ENCODE assay signal across 7 cellular contexts in the genomic region with DNA sequence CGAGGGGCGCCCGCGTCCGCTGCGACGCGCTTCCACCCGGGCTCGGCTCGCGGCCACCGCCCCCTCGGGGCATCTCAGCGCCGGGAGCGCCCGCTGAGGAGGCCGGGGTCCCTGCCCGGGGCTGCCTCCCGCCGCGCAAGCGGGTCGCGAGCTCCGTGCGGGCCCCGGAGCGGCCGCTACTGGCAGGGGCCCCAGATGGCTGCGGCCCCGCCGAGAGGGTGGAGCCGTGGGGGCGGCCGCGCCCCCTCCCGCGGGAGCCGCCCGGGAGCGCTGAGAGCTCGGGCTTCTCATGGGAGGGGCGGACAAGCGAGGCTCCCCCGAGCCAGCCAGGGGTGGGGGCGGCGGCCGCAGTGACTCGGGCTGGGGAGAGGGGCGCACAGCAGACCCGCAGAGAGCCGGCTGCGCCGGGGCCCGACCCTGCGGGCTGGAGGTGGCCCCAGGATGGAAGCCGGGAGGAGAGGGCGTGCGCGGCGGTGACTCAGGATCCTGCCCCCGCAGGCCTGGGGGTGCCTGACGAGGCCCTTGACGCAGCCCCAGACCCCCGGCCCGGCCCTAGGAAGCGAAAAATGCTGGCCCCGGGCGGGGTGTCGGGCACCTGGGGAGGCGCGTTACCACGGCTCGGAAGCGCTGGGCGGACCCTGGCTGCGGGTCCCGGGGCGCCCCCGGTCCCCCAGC. TPM values are rescaled to one million over a fixed set of nuclear protein-coding genes. Genes with fewer than 3 reads are reported as not detected.
A peak's percentile ranks its signal among the peaks of the same experiment; 100 is the strongest.
DNase-seq lines count a peak whose midpoint lies in the region; TF ChIP-seq lines count a peak whose summit lies in the region.

No MANE protein-coding gene starts in this region.

- CTCF ChIA-PET in HEK293 (lab: Yijun Ruan, JAX) = interaction anchor here (0.7 to 2.7 kb wide), 8 partner anchors 9 to 847 kb away, joined by 3 to 14 read pairs (median 4); no protein-coding TSS in a partner anchor
- CTCF ChIA-PET in MCF 10A (lab: Yijun Ruan, JAX) = interaction anchor here (0.6 to 3.8 kb wide), 9 partner anchors 33 to 1454 kb away, joined by 3 to 36 read pairs (median 3); partner anchors contain the start of gene MARK2

- no peaks in the 10 kb centered on the region for H3K27me3 Mint-ChIP-seq in MCF 10A (ENCODE audit: insufficient read depth, unreplicated experiment)

- H3K4me3 ChIP-seq in GM12875 (ENCODE audit: low read depth, low read length) (peak overlapping the region; percentile 76), HEK293 (ENCODE audit: low read depth, low read length) (peak overlapping the region; percentile 51)

- no peak overlapping the region for H3K27ac Mint-ChIP-seq in MCF 10A (ENCODE audit: low read depth, unreplicated experiment)

- no peaks in the 10 kb centered on the region for H3K36me3 Mint-ChIP-seq in MCF 10A (ENCODE audit: insufficient read depth, unreplicated experiment)

- peak overlapping the region; percentile 97 for H3K4me3 Mint-ChIP-seq in MCF 10A (ENCODE audit: unreplicated experiment)

- no peak for TF ChIP-seq CTCF in GM12875 (IDR thresholded peaks at IDR 0.05; ENCODE audit: borderline replicate concordance, insufficient read depth, low read depth, low read length)
- no peak for TF ChIP-seq CTCF in HEK293 (tag by site-specific recombination; IDR thresholded peaks at IDR 0.05)
- no peak for TF ChIP-seq CTCF in MCF 10A (IDR thresholded peaks at IDR 0.05; ENCODE audit: unreplicated experiment)

- BruUV-seq in MCF 10A (replicated peaks; lab: Mats Ljungman, UMichigan) = no TSS peak

- DNase-seq in RPMI7951 (ENCODE audit: low read depth) (peak; percentile 50), MCF 10A (ENCODE audit: unreplicated experiment) (no peak), SHP77 treated with DMSO at 0.1 percent for 48 hours (lab: John Stamatoyannopoulos, UW) (no peak)
- DNase-seq in stimulated activated CD8-positive, alpha-beta memory T cell treated with anti-CD3 and anti-CD28 coated beads, Interleukin-4, amount 100 ng/mL, for 24 hours (ENCODE audit: low read depth) = peak; percentile 25

- peaks cover 0 to 17% of the 10 kb centered on the region in 2 experiments; a peak in 1 of 3 replicates for H3K36me3 ChIP-seq in HEK293 (ENCODE audit: control insufficient read depth in 2 of 2, insufficient read depth in 1 of 2, low read length in 2 of 2)

- no peaks in the 10 kb centered on the region for H3K4me1 ChIP-seq in HEK293 (ENCODE audit: control insufficient read depth, insufficient read depth, low read length)

- intact Hi-C loops in MCF 10A (cut with micrococcal nuclease) = loop anchor here (2.0 kb wide), 2 partner anchors 34 to 70 kb away; partner anchors contain the start of gene MARK2

- H3K27ac ChIP-seq in HEK293 (ENCODE audit: extremely low read depth, low read depth, low read length) (peak overlapping the region; percentile 68; the same call in 1 of the 2 replicates), layer of hippocampus (ENCODE audit: low read depth, low read length) (peak overlapping the region; percentile 52)

- H3K9me3 Mint-ChIP-seq in MCF 10A (ENCODE audit: unreplicated experiment) = no peaks in the 10 kb centered on the region

- no peaks in the 10 kb centered on the region for H3K9me3 ChIP-seq in HEK293 (ENCODE audit: control insufficient read depth, insufficient read depth, low read depth, low read length)

- POLR2A ChIA-PET in HEK293 (lab: Yijun Ruan, JAX) (interaction anchor here (1.0 to 2.3 kb wide), 6 partner anchors 10 to 176 kb away, joined by 3 to 10 read pairs (median 6); partner anchors contain the start of genes MARK2 and RTN3), MCF 10A (lab: Yijun Ruan, JAX) (interaction anchor here (0.5 to 2.4 kb wide), 7 partner anchors 19 to 176 kb away, joined by 3 to 14 read pairs (median 5); partner anchors contain the start of gene SPINDOC)

- no peaks in the 10 kb centered on the region for H3K27me3 ChIP-seq in layer of hippocampus (ENCODE audit: control insufficient read depth, insufficient read depth, low read length)

- peaks cover 12% of the 10 kb centered on the region for H3K4me1 Mint-ChIP-seq in MCF 10A (ENCODE audit: insufficient read depth, unreplicated experiment)

TF ChIP-seq in HEK293, 187 proteins besides CTCF, POLR2A, EP300 and RAD21:
- TF ChIP-seq, protein P1, sequence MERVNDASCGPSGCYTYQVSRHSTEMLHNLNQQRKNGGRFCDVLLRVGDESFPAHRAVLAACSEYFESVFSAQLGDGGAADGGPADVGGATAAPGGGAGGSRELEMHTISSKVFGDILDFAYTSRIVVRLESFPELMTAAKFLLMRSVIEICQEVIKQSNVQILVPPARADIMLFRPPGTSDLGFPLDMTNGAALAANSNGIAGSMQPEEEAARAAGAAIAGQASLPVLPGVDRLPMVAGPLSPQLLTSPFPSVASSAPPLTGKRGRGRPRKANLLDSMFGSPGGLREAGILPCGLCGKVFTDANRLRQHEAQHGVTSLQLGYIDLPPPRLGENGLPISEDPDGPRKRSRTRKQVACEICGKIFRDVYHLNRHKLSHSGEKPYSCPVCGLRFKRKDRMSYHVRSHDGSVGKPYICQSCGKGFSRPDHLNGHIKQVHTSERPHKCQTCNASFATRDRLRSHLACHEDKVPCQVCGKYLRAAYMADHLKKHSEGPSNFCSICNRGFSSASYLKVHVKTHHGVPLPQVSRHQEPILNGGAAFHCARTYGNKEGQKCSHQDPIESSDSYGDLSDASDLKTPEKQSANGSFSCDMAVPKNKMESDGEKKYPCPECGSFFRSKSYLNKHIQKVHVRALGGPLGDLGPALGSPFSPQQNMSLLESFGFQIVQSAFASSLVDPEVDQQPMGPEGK (tag by site-specific recombination; IDR thresholded peaks at IDR 0.05) = peak; percentile 12; the same call in 1 of the 2 replicates
- 0 out of 2 replicates have a peak, but pooled peaks have one; percentile 22 for TF ChIP-seq OSR2 (tag by site-specific recombination; IDR thresholded peaks at IDR 0.05)
- TF ChIP-seq ZSCAN16 (tag by site-specific recombination; IDR thresholded peaks at IDR 0.05) = no peak
- peak; percentile 66 for TF ChIP-seq ZBTB20 (tag by site-specific recombination; IDR thresholded peaks at IDR 0.05)
- TF ChIP-seq ZFHX2 (tag by site-specific recombination; conservative IDR thresholded peaks at IDR 0.05) = peak; percentile 55
- TF ChIP-seq KLF1 (tag by site-specific recombination; IDR thresholded peaks at IDR 0.05) = 0 out of 2 replicates have a peak, but pooled peaks have one; percentile 49
- no peak for TF ChIP-seq ZNF155 (tag by site-specific recombination; IDR thresholded peaks at IDR 0.05)
- peak; percentile 56; the same call in 1 of the 2 replicates for TF ChIP-seq GLIS2 (tag by site-specific recombination; IDR thresholded peaks at IDR 0.05)
- peak; percentile 38 for TF ChIP-seq ZBTB26 (tag by site-specific recombination; optimal IDR thresholded peaks at IDR 0.05)
- TF ChIP-seq ZNF521 (tag by site-specific recombination; IDR thresholded peaks at IDR 0.05) = no peak
- TF ChIP-seq KLF9 (tag by site-specific recombination; IDR thresholded peaks at IDR 0.05; ENCODE audit: low read depth) = peak; percentile 51; the same call in 1 of the 2 replicates
TF ChIP-seq in HEK293: peak in this region for 8.

RNA-seq across cellular contexts. Expression of gene ZFTA, which starts 0.6 kb away (rescaled TPM):
- total RNA-seq in RPMI7951 (2014; rRNA removed; shearing (Covaris generic)) = 6.0 and 8.0 TPM in 2 replicates
- 2.6 and 5.2 TPM in 2 replicates for total RNA-seq in MCF 10A (2022)

RNA-seq across cellular contexts. Expression of gene SPINDOC, which starts 44.1 kb away (rescaled TPM):
- 12.1 and 16.3 TPM in 2 replicates for total RNA-seq in RPMI7951 (2014; rRNA removed; shearing (Covaris generic))
- 17.1 and 21.4 TPM in 2 replicates for total RNA-seq in MCF 10A (2022)

Comparison
In these comparisons a context has a peak if more than half of its experiments do, and no peak if none do; other contexts are left out.
1. DNase-seq: peak in RPMI7951 (single experiment) and stimulated activated CD8-positive, alpha-beta memory T cell treated with anti-CD3 and anti-CD28 coated beads, Interleukin-4, amount 100 ng/mL, for 24 hours (single experiment); none in MCF 10A (single experiment) and SHP77 treated with DMSO at 0.1 percent for 48 hours (single experiment).